ENCODE assay signal across 8 cellular contexts in genomic region chr3:173553635-173554280, GRCh38.
DNase-seq lines count a peak whose midpoint lies in the region; ATAC-seq and TF ChIP-seq lines count a peak whose summit lies in the region.

No MANE protein-coding gene starts in this region.

- POLR2A ChIA-PET in Caco-2 (lab: Charles Lee) (no interaction called here), HEK293 (lab: Yijun Ruan, JAX) (no interaction called here), PC-9 (lab: Charles Lee; ENCODE audit: unreplicated experiment) (no interaction called here)
- POLR2A ChIA-PET in naive thymus-derived CD4-positive, alpha-beta T cell (lab: Charles Lee), result no interaction called here

- no peak overlapping the region for H3K4me3 Mint-ChIP-seq in Caco-2 (ENCODE audit: unreplicated experiment)
- no peak overlapping the region for H3K4me3 Mint-ChIP-seq in naive thymus-derived CD4-positive, alpha-beta T cell
- H3K4me3 Mint-ChIP-seq in activated naive CD4-positive, alpha-beta T cell treated with anti-CD3 and anti-CD28 coated beads, Interleukin-2, amount 10 ng/mL, durations not matched to agents 7 days and 5 days, result no peak overlapping the region

- H3K4me3 ChIP-seq in Caco-2 (ENCODE audit: low read depth, low read length), result no peak overlapping the region
- H3K4me3 ChIP-seq in HEK293 (ENCODE audit: low read depth, low read length), result no peak overlapping the region
- no peak overlapping the region for H3K4me3 ChIP-seq in PC-9
- no peak overlapping the region for H3K4me3 ChIP-seq in fibroblast of the aortic adventitia (ENCODE audit: low read depth, low read length)
- H3K4me3 ChIP-seq in naive thymus-derived CD4-positive, alpha-beta T cell (ENCODE audit: low read length), result no peak overlapping the region

- no peaks in the 10 kb centered on the region for H3K4me1 Mint-ChIP-seq in Caco-2 (ENCODE audit: low read depth, unreplicated experiment)
- H3K4me1 Mint-ChIP-seq in naive thymus-derived CD4-positive, alpha-beta T cell, result no peaks in the 10 kb centered on the region
- no peaks in the 10 kb centered on the region for H3K4me1 Mint-ChIP-seq in activated naive CD4-positive, alpha-beta T cell treated with anti-CD3 and anti-CD28 coated beads, Interleukin-2, amount 10 ng/mL, durations not matched to agents 7 days and 5 days

- H3K9me3 ChIP-seq in Caco-2 (no peaks in the 10 kb centered on the region), HEK293 (ENCODE audit: control insufficient read depth, insufficient read depth, low read depth, low read length) (no peaks in the 10 kb centered on the region), PC-9 (ENCODE audit: insufficient read depth, low read depth) (no peaks in the 10 kb centered on the region)
- H3K9me3 ChIP-seq in naive thymus-derived CD4-positive, alpha-beta T cell (ENCODE audit: control insufficient read depth in 2 of 3, low read length in 3 of 3), result no peaks in the 10 kb centered on the region

- TF ChIP-seq CTCF in Caco-2 (IDR thresholded peaks at IDR 0.05; ENCODE audit: insufficient read depth in 1 of 2, low read depth in 1 of 2, low read length in 1 of 2, severe bottlenecking in 1 of 2, unreplicated experiment in 1 of 2), result peak; percentile 55 to 71
- TF ChIP-seq CTCF in HEK293 (tag by site-specific recombination; IDR thresholded peaks at IDR 0.05), result no peak
- peak; percentile 77 for TF ChIP-seq CTCF in PC-9 (conservative IDR thresholded peaks at IDR 0.05)
- peak; percentile 77 for TF ChIP-seq CTCF in fibroblast of the aortic adventitia (IDR thresholded peaks at IDR 0.05; ENCODE audit: insufficient read depth, low read length)

- H3K36me3 Mint-ChIP-seq in Caco-2 (ENCODE audit: insufficient read depth, unreplicated experiment), result no peaks in the 10 kb centered on the region
- no peaks in the 10 kb centered on the region for H3K36me3 Mint-ChIP-seq in naive thymus-derived CD4-positive, alpha-beta T cell
- H3K36me3 Mint-ChIP-seq in activated naive CD4-positive, alpha-beta T cell treated with anti-CD3 and anti-CD28 coated beads, Interleukin-2, amount 10 ng/mL, durations not matched to agents 7 days and 5 days, result no peaks in the 10 kb centered on the region

- H3K36me3 ChIP-seq in Caco-2 (ENCODE audit: control insufficient read depth, insufficient read depth, low read length) (no peaks in the 10 kb centered on the region), HEK293 (ENCODE audit: control insufficient read depth in 2 of 2, insufficient read depth in 1 of 2, low read length in 2 of 2) (no peaks in the 10 kb centered on the region), PC-9 (ENCODE audit: low read depth) (no peaks in the 10 kb centered on the region)
- H3K36me3 ChIP-seq in naive thymus-derived CD4-positive, alpha-beta T cell (ENCODE audit: control insufficient read depth in 2 of 3, insufficient read depth in 3 of 3, low read length in 3 of 3), result no peaks in the 10 kb centered on the region

- peak in 1 of 2 experiments; percentile 27 for DNase-seq in Caco-2
- peak in 1 of 2 experiments; percentile 4 for DNase-seq in PC-9
- peak; percentile 60 for DNase-seq in fibroblast of the aortic adventitia (ENCODE audit: low read depth)
- DNase-seq in pulmonary artery endothelial cell (ENCODE audit: low read depth, low spot score), result peak; percentile 22
- DNase-seq in naive thymus-derived CD4-positive, alpha-beta T cell, result no peak
- DNase-seq in activated naive CD4-positive, alpha-beta T cell treated with anti-CD3 and anti-CD28 coated beads, Interleukin-2, amount 10 ng/mL, durations not matched to agents 7 days and 5 days, result no peak
- DNase-seq in GM19240 (ENCODE audit: insufficient read length, low spot score), result no peak

- H3K4me1 ChIP-seq in Caco-2 (no peaks in the 10 kb centered on the region), HEK293 (ENCODE audit: control insufficient read depth, insufficient read depth, low read length) (no peaks in the 10 kb centered on the region), PC-9 (replicated peaks; ENCODE audit: insufficient read depth) (no peaks in the 10 kb centered on the region)
- no peaks in the 10 kb centered on the region for H3K4me1 ChIP-seq in naive thymus-derived CD4-positive, alpha-beta T cell (ENCODE audit: control insufficient read depth in 2 of 2, insufficient read depth in 2 of 2, low read length in 2 of 2)

- CTCF ChIA-PET in Caco-2 (lab: Charles Lee) (interaction anchor here (0.6 kb wide), 1 partner anchor 18 kb away, joined by 3 read pairs; no protein-coding TSS in a partner anchor), HEK293 (lab: Yijun Ruan, JAX) (interaction anchor here (0.6 to 3.0 kb wide), 9 partner anchors 12 to 183 kb away, joined by 3 to 14 read pairs (median 5); no protein-coding TSS in a partner anchor), PC-9 (lab: Charles Lee) (interaction anchor here (0.6 to 0.7 kb wide), 2 partner anchors 25 to 142 kb away, joined by 3 to 4 read pairs; no protein-coding TSS in a partner anchor)
- CTCF ChIA-PET in naive thymus-derived CD4-positive, alpha-beta T cell (lab: Charles Lee), result no interaction called here
- CTCF ChIA-PET in activated naive CD4-positive, alpha-beta T cell treated with anti-CD3 and anti-CD28 coated beads, Interleukin-2, amount 10 ng/mL, durations not matched to agents 7 days and 5 days (lab: Charles Lee), result no interaction called here

- H3K27ac Mint-ChIP-seq in Caco-2 (ENCODE audit: unreplicated experiment), result no peak overlapping the region
- H3K27ac Mint-ChIP-seq in naive thymus-derived CD4-positive, alpha-beta T cell, result no peak overlapping the region
- no peak overlapping the region for H3K27ac Mint-ChIP-seq in activated naive CD4-positive, alpha-beta T cell treated with anti-CD3 and anti-CD28 coated beads, Interleukin-2, amount 10 ng/mL, durations not matched to agents 7 days and 5 days

- H3K27me3 ChIP-seq in Caco-2 (replicated peaks; ENCODE audit: control insufficient read depth, insufficient read depth, low read length) (no peaks in the 10 kb centered on the region), PC-9 (ENCODE audit: insufficient read depth, low read depth) (no peaks in the 10 kb centered on the region)
- no peaks in the 10 kb centered on the region for H3K27me3 ChIP-seq in naive thymus-derived CD4-positive, alpha-beta T cell (ENCODE audit: control insufficient read depth in 2 of 2, insufficient read depth in 2 of 2, low read length in 2 of 2)

- no peak for ATAC-seq in naive thymus-derived CD4-positive, alpha-beta T cell

- H3K27ac ChIP-seq in HEK293 (ENCODE audit: extremely low read depth, low read depth, low read length) (no peak overlapping the region), PC-9 (no peak overlapping the region)
- no peak overlapping the region for H3K27ac ChIP-seq in naive thymus-derived CD4-positive, alpha-beta T cell (ENCODE audit: low read depth, low read length)

- H4K20me1 ChIP-seq in PC-9 (ENCODE audit: insufficient read depth), result no peaks in the 10 kb centered on the region

- no peaks in the 10 kb centered on the region for H3K9me3 Mint-ChIP-seq in Caco-2 (ENCODE audit: unreplicated experiment)
- H3K9me3 Mint-ChIP-seq in naive thymus-derived CD4-positive, alpha-beta T cell, result no peaks in the 10 kb centered on the region
- H3K9me3 Mint-ChIP-seq in activated naive CD4-positive, alpha-beta T cell treated with anti-CD3 and anti-CD28 coated beads, Interleukin-2, amount 10 ng/mL, durations not matched to agents 7 days and 5 days, result no peaks in the 10 kb centered on the region

- no peaks in the 10 kb centered on the region for H3K79me2 ChIP-seq in PC-9 (ENCODE audit: low read depth)

- H2AFZ ChIP-seq in PC-9, result no peak overlapping the region

- H3F3A ChIP-seq in PC-9 (ENCODE audit: insufficient read depth, low read depth), result no peaks in the 10 kb centered on the region

- intact Hi-C loops in Caco-2 (cut with micrococcal nuclease; ENCODE audit: unreplicated experiment), result loop anchor here (1.0 kb wide), 4 partner anchors 24 to 332 kb away; no protein-coding TSS in a partner anchor
- intact Hi-C loops in PC-9 (cut with micrococcal nuclease; ENCODE audit: unreplicated experiment), result loop anchor here (1.0 to 10.0 kb wide), 4 partner anchors 142 to 749 kb away; no protein-coding TSS in a partner anchor
- intact Hi-C loops in naive thymus-derived CD4-positive, alpha-beta T cell (cut with micrococcal nuclease), result loop anchor here in 1 of 2 donors (10.0 kb wide), 1 partner anchor 739 kb away; no protein-coding TSS in a partner anchor

- H3K9me2 ChIP-seq in PC-9 (ENCODE audit: insufficient read depth), result no peaks in the 10 kb centered on the region

- H3K4me2 ChIP-seq in PC-9, result no peak overlapping the region

- BruUV-seq in Caco-2 (replicated peaks; lab: Mats Ljungman, UMichigan), result no TSS peak
- no TSS peak for BruUV-seq in PC-9 (replicated peaks; lab: Mats Ljungman, UMichigan)

- no peaks in the 10 kb centered on the region for H3K27me3 Mint-ChIP-seq in Caco-2 (ENCODE audit: insufficient read depth, unreplicated experiment)
- H3K27me3 Mint-ChIP-seq in naive thymus-derived CD4-positive, alpha-beta T cell, result no peaks in the 10 kb centered on the region
- no peaks in the 10 kb centered on the region for H3K27me3 Mint-ChIP-seq in activated naive CD4-positive, alpha-beta T cell treated with anti-CD3 and anti-CD28 coated beads, Interleukin-2, amount 10 ng/mL, durations not matched to agents 7 days and 5 days

TF ChIP-seq in HEK293, 187 proteins besides CTCF, POLR2A, EP300 and RAD21:
- 0 out of 2 replicates have a peak, but pooled peaks have one; percentile 13 for TF ChIP-seq GFI1B (tag by site-specific recombination; IDR thresholded peaks at IDR 0.05)
- TF ChIP-seq MEIS1 (CRISPR knock-in tag; IDR thresholded peaks at IDR 0.05; ENCODE audit: borderline replicate concordance), result no peak
- TF ChIP-seq ZNF654 (tag by site-specific recombination; IDR thresholded peaks at IDR 0.05; ENCODE audit: low read depth), result peak; percentile 28
- no peak for TF ChIP-seq ZNF239 (tag by site-specific recombination; IDR thresholded peaks at IDR 0.05)
- TF ChIP-seq IKZF3 (tag by site-specific recombination; IDR thresholded peaks at IDR 0.05), result peak; percentile 34; the same call in 1 of the 2 replicates
- TF ChIP-seq ZSCAN30 (tag by site-specific recombination; IDR thresholded peaks at IDR 0.05), result 0 out of 2 replicates have a peak, but pooled peaks have one; percentile 30
- no peak for TF ChIP-seq KLF1 (tag by site-specific recombination; IDR thresholded peaks at IDR 0.05)
- TF ChIP-seq SP7 (tag by site-specific recombination; IDR thresholded peaks at IDR 0.05), result peak; percentile 74
TF ChIP-seq in HEK293: peak in this region for 5.

Comparison
In these comparisons a context has a peak if more than half of its experiments do, and no peak if none do; other contexts are left out.
1. DNase-seq: peak in fibroblast of the aortic adventitia (single experiment) and pulmonary artery endothelial cell (single experiment); none in naive thymus-derived CD4-positive, alpha-beta T cell (0 of 9), activated naive CD4-positive, alpha-beta T cell treated with anti-CD3 and anti-CD28 coated beads, Interleukin-2, amount 10 ng/mL, durations not matched to agents 7 days and 5 days (single experiment) and GM19240 (single experiment).
2. CTCF ChIA-PET loops: an anchor here in Caco-2 (0.6 kb wide), HEK293 (0.6 to 3.0 kb wide) and PC-9 (0.6 to 0.7 kb wide); none called in naive thymus-derived CD4-positive, alpha-beta T cell and activated naive CD4-positive, alpha-beta T cell treated with anti-CD3 and anti-CD28 coated beads, Interleukin-2, amount 10 ng/mL, durations not matched to agents 7 days and 5 days.